In genomic region chr1:245687636-245688535, GRCh38 we compare ENCODE assay signal across 13 cellular contexts.
DNase-seq lines count a peak whose midpoint lies in the region; ATAC-seq and TF ChIP-seq lines count a peak whose summit lies in the region.
"Had no signal": no experiment of that assay in that cellular context is flagged by ENCODE, and none has a peak within 500 bp of the region (broad histone marks: within the 10 kb centered on the region; RNA-seq: fewer than 3 reads in every experiment).

No MANE protein-coding gene starts in this region.

- CTCF ChIA-PET in HEK293T (lab: Yijun Ruan, JAX) = no interaction called here

- H3K4me3 ChIP-seq in NB4 (ENCODE audit: low read depth, low read length) (no peak overlapping the region), neural progenitor cell (no peak overlapping the region)

- peak overlapping the region; percentile 42 for H3K4me2 ChIP-seq in neural progenitor cell

- no peak for ATAC-seq in GM19463 (IDR thresholded peaks at IDR 0.05; ENCODE audit: unreplicated experiment)
- ATAC-seq: activated CD4-positive, alpha-beta T cell treated with anti-CD3 and anti-CD28 coated beads for 36 hours had no signal

- no peak overlapping the region for H3K27ac Mint-ChIP-seq in endothelial cell (ENCODE audit: unreplicated experiment)
- no peak overlapping the region for H3K27ac Mint-ChIP-seq in neural progenitor cell
- H3K27ac Mint-ChIP-seq: activated CD4-positive, alpha-beta T cell treated with anti-CD3 and anti-CD28 coated beads for 36 hours; CD4-positive, alpha-beta memory T cell had no signal

- peaks cover 15% of the 10 kb centered on the region for H3K27me3 Mint-ChIP-seq in endothelial cell (ENCODE audit: unreplicated experiment)
- H3K27me3 Mint-ChIP-seq in neural progenitor cell (ENCODE audit: insufficient read depth, low read depth) = peaks cover 11% of the 10 kb centered on the region
- H3K27me3 Mint-ChIP-seq: CD4-positive, alpha-beta memory T cell had no signal

- no peaks in the 10 kb centered on the region for H3F3A ChIP-seq in neural progenitor cell (ENCODE audit: low read depth)

- peak overlapping the region; percentile 42 for H2AFZ ChIP-seq in neural progenitor cell (replicated peaks)

- H3K4me1 ChIP-seq in neural progenitor cell = no peaks in the 10 kb centered on the region

- POLR2A ChIA-PET in HEK293T (lab: Yijun Ruan, JAX) = no interaction called here

- H3K4me3 Mint-ChIP-seq in endothelial cell (ENCODE audit: unreplicated experiment) = no peak overlapping the region
- H3K4me3 Mint-ChIP-seq in neural progenitor cell = no peak overlapping the region
- H3K4me3 Mint-ChIP-seq: activated CD4-positive, alpha-beta T cell treated with anti-CD3 and anti-CD28 coated beads for 36 hours; CD4-positive, alpha-beta memory T cell had no signal

- H3K36me3 ChIP-seq in neural progenitor cell = no peaks in the 10 kb centered on the region

- H3K36me3 Mint-ChIP-seq in endothelial cell (ENCODE audit: low read depth, unreplicated experiment) = peaks cover 11% of the 10 kb centered on the region
- no peaks in the 10 kb centered on the region for H3K36me3 Mint-ChIP-seq in neural progenitor cell
- H3K36me3 Mint-ChIP-seq: CD4-positive, alpha-beta memory T cell had no signal

- no peaks in the 10 kb centered on the region for H3K79me2 ChIP-seq in neural progenitor cell (ENCODE audit: low read depth)

- H4K20me1 ChIP-seq in neural progenitor cell (ENCODE audit: low read depth) = no peaks in the 10 kb centered on the region

- H3K27ac ChIP-seq in neural progenitor cell = no peak overlapping the region

- TF ChIP-seq CTCF in NB4 (IDR thresholded peaks at IDR 0.05; ENCODE audit: low read depth, low read length) (peak; percentile 17), endothelial cell (IDR thresholded peaks at IDR 0.05; ENCODE audit: unreplicated experiment) (no peak), neural progenitor cell (IDR thresholded peaks at IDR 0.05) (no peak)

- peaks cover 6% of the 10 kb centered on the region for H3K4me1 Mint-ChIP-seq in endothelial cell (ENCODE audit: unreplicated experiment)
- H3K4me1 Mint-ChIP-seq in neural progenitor cell = peaks cover 17% of the 10 kb centered on the region
- H3K4me1 Mint-ChIP-seq: activated CD4-positive, alpha-beta T cell treated with anti-CD3 and anti-CD28 coated beads for 36 hours; CD4-positive, alpha-beta memory T cell had no signal

- no peak overlapping the region for H3K9ac ChIP-seq in neural progenitor cell

- H3K27me3 ChIP-seq in neural progenitor cell = peaks cover 4% of the 10 kb centered on the region

- no peak for TF ChIP-seq POLR2A in NB4 (IDR thresholded peaks at IDR 0.05; ENCODE audit: extremely low read depth, insufficient read length)

- H3K9me3 Mint-ChIP-seq in endothelial cell (ENCODE audit: unreplicated experiment) (no peaks in the 10 kb centered on the region), neural progenitor cell (no peaks in the 10 kb centered on the region)

- H3K9me3 ChIP-seq in neural progenitor cell (ENCODE audit: low read depth) = no peaks in the 10 kb centered on the region

- DNase-seq in ELF-1 (ENCODE audit: low read depth, low spot score) (peak; percentile 72), NB4 (ENCODE audit: low read depth) (peak; percentile 21), endothelial cell (ENCODE audit: low spot score) (peak; percentile 43), neural progenitor cell (ENCODE audit: low spot score) (peak; percentile 35), A172 (ENCODE audit: low spot score) (no peak), HEK293T (ENCODE audit: extremely low spot score) (no peak), NCI-H2227 treated with DMSO at 0.1 percent for 48 hours (lab: John Stamatoyannopoulos, UW) (no peak)
- DNase-seq: activated CD4-positive, alpha-beta T cell treated with anti-CD3 and anti-CD28 coated beads for 36 hours; CD4-positive, alpha-beta memory T cell; hippocampal formation; NCI-H774; stimulated activated CD4-positive, alpha-beta T cell treated with anti-CD3 and anti-CD28 coated beads, Interleukin-1b, Interleukin-23, amount 100 ng/mL, for 48 hours had no signal

TF ChIP-seq in HEK293T, 16 proteins besides CTCF, POLR2A, EP300 and RAD21:
- no peak for TF ChIP-seq NFRKB (IDR thresholded peaks at IDR 0.05)
- TF ChIP-seq ARNT (IDR thresholded peaks at IDR 0.05) = no peak
- no peak for TF ChIP-seq TARDBP (IDR thresholded peaks at IDR 0.05)
- no peak for TF ChIP-seq L3MBTL2 (conservative IDR thresholded peaks at IDR 0.05)
- TF ChIP-seq ZNF384 (IDR thresholded peaks at IDR 0.05) = no peak
- TF ChIP-seq BHLHE40 (IDR thresholded peaks at IDR 0.05; ENCODE audit: borderline replicate concordance) = no peak
- no peak for TF ChIP-seq LEF1 (IDR thresholded peaks at IDR 0.05; ENCODE audit: borderline replicate concordance)

Comparison
In these comparisons a context has a peak if more than half of its experiments do, and no peak if none do; other contexts are left out.
1. DNase-seq: peak in ELF-1 (single experiment), NB4 (single experiment), endothelial cell (single experiment) and neural progenitor cell (single experiment); none in A172 (single experiment), HEK293T (single experiment) and NCI-H2227 treated with DMSO at 0.1 percent for 48 hours (single experiment).